In the genomic region with DNA sequence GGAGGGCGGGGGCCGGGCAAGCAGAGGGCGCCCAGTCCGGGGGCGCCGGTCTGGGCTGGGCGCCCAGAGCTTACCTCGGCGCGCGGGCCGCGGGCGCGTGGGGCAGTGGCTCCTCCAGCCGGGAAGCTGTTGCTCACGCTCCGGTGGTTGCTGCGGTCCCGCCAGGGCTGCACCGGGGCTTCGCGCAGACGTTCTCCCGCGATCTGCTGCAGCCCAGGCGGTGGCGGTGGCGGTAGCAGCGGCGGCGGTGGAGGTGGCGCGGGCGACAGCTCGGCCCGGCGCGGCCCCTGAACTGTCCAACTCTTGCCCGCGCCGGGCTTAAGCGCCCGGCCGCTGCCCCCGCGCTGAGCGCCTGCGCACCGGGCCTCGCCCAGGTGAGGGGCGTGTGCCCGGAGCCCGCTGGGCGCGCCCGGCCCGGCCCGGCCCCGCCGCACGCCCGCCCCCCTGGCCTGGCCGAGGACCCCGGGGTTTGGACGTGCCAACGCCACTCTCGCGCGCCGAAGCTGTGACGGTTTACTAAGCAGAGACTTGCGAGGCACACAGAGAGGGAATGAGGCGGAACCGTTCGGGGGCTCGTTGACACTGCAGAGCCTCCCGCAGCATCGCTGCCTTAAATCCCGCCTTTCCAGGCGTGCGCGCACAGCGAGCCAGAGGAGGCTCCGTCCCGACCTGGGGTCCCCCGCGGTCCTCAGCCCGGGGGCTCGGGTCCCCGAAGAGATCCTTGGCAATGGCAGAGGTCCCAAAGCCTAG, we compare ENCODE assay signal across 9 cellular contexts. TPM values are rescaled to one million over a fixed set of nuclear protein-coding genes. Genes with fewer than 3 reads are reported as not detected.
A peak's percentile ranks its signal among the peaks of the same experiment; 100 is the strongest.
DNase-seq lines count a peak whose midpoint lies in the region; ATAC-seq and TF ChIP-seq lines count a peak whose summit lies in the region.
"Had no signal": no experiment of that assay in that cellular context is flagged by ENCODE, and none has a peak within 500 bp of the region (broad histone marks: within the 10 kb centered on the region; RNA-seq: fewer than 3 reads in every experiment).

Gene ZNF385B (minus strand): TSS at position 586 of the 750 bp plus-strand sequence.

- H3K4me3 ChIP-seq in SJSA1: peak within 1 kb of the TSS; percentile 31
- peak within 1 kb of the TSS; percentile 44 for H3K4me3 ChIP-seq in epithelial cell of proximal tubule (ENCODE audit: low read depth, low read length)

- H3K36me3 Mint-ChIP-seq in T-helper 1 cell treated with Interleukin-12 subunit alpha and Interleukin-12 subunit beta and Interleukin-4 antibody, amounts not matched to agents 30 μg/mL and 1 μg/mL, for 36 hours (ENCODE audit: low read depth): no peaks in the 10 kb centered on the region
- no peaks in the 10 kb centered on the region for H3K36me3 Mint-ChIP-seq in naive B cell

- peaks cover 76% of the 10 kb centered on the region for H3K27me3 Mint-ChIP-seq in T-helper 1 cell treated with Interleukin-12 subunit alpha and Interleukin-12 subunit beta and Interleukin-4 antibody, amounts not matched to agents 30 μg/mL and 1 μg/mL, for 36 hours (ENCODE audit: low read depth)
- peaks cover 62 to 83% (median 63%) of the 10 kb centered on the region in 3 donors for H3K27me3 Mint-ChIP-seq in naive B cell

- no peaks in the 10 kb centered on the region for H3K9me3 Mint-ChIP-seq in T-helper 1 cell treated with Interleukin-12 subunit alpha and Interleukin-12 subunit beta and Interleukin-4 antibody, amounts not matched to agents 30 μg/mL and 1 μg/mL, for 36 hours
- no peaks in the 10 kb centered on the region for H3K9me3 Mint-ChIP-seq in naive B cell
- H3K9me3 Mint-ChIP-seq: activated naive CD4-positive, alpha-beta T cell treated with anti-CD3 and anti-CD28 coated beads, Interleukin-2, amount 50 U/mL, for 72 hours had no signal

- no peaks in the 10 kb centered on the region for H3K9me3 ChIP-seq in SJSA1 (replicated peaks)

- DNase-seq in T-helper 1 cell (no peak), SJSA1 (ENCODE audit: low read depth in 1 of 2, low spot score in 2 of 2) (peak in 1 of 2 experiments; percentile 26), epithelial cell of proximal tubule (ENCODE audit: low read depth) (no peak), naive B cell (no peak), pons (ENCODE audit: low spot score) (no peak)

- H3K36me3 ChIP-seq in SJSA1: no peaks in the 10 kb centered on the region

- peaks cover 69% of the 10 kb centered on the region for H3K27me3 ChIP-seq in SJSA1 (replicated peaks)

- no peak within 1 kb of the TSS for H3K27ac ChIP-seq in SJSA1

- peaks cover 12% of the 10 kb centered on the region for H3K4me1 ChIP-seq in SJSA1 (replicated peaks)

- H3K27ac Mint-ChIP-seq in T-helper 1 cell treated with Interleukin-12 subunit alpha and Interleukin-12 subunit beta and Interleukin-4 antibody, amounts not matched to agents 30 μg/mL and 1 μg/mL, for 36 hours: no peak within 1 kb of the TSS
- H3K27ac Mint-ChIP-seq in naive B cell: no peak within 1 kb of the TSS
- H3K27ac Mint-ChIP-seq: activated naive CD4-positive, alpha-beta T cell treated with anti-CD3 and anti-CD28 coated beads, Interleukin-2, amount 50 U/mL, for 72 hours had no signal

- H3K4me1 Mint-ChIP-seq in T-helper 1 cell treated with Interleukin-12 subunit alpha and Interleukin-12 subunit beta and Interleukin-4 antibody, amounts not matched to agents 30 μg/mL and 1 μg/mL, for 36 hours (ENCODE audit: low read depth): peaks cover 2% of the 10 kb centered on the region
- H3K4me1 Mint-ChIP-seq in naive B cell: peaks cover 11 to 18% (median 13%) of the 10 kb centered on the region in 3 donors

- ATAC-seq in HG02973 (IDR thresholded peaks at IDR 0.05; ENCODE audit: unreplicated experiment) (peak; percentile 46), naive B cell (ENCODE audit: low read depth in 2 of 2) (no peak), HG03460 (IDR thresholded peaks at IDR 0.05; ENCODE audit: unreplicated experiment) (no peak)

- H3K4me3 Mint-ChIP-seq in T-helper 1 cell treated with Interleukin-12 subunit alpha and Interleukin-12 subunit beta and Interleukin-4 antibody, amounts not matched to agents 30 μg/mL and 1 μg/mL, for 36 hours: peak within 1 kb of the TSS; percentile 8
- H3K4me3 Mint-ChIP-seq in naive B cell: peak within 1 kb of the TSS; percentile 28 to 71 (median 62)

- no peak for TF ChIP-seq CTCF in epithelial cell of proximal tubule (conservative IDR thresholded peaks at IDR 0.05; ENCODE audit: low read depth, low read length)

RNA-seq across cellular contexts. Expression of gene ZNF385B, which starts in this region (rescaled TPM):
- total RNA-seq in SJSA1 (2014; rRNA removed; shearing (Covaris generic)): not detected in 2 replicates
- total RNA-seq in epithelial cell of proximal tubule: under 0.01 and 0.69 TPM in 2 replicates
- polyA plus RNA-seq in naive B cell (ENCODE audit: low read depth in 6 of 6): not detected
- total RNA-seq: activated naive CD4-positive, alpha-beta T cell treated with anti-CD3 and anti-CD28 coated beads, Interleukin-2, amount 50 U/mL, for 72 hours had no signal
